9 cellular contexts compared by ENCODE assay signal in genomic region chr19:12996542-12997094, GRCh38. TPM values are rescaled to one million over a fixed set of nuclear protein-coding genes. Genes with fewer than 3 reads are reported as not detected.
A peak's percentile ranks its signal among the peaks of the same experiment; 100 is the strongest.
DNase-seq lines count a peak whose midpoint lies in the region; ATAC-seq, FAIRE-seq and TF ChIP-seq lines count a peak whose summit lies in the region.
"Had no signal": no experiment of that assay in that cellular context is flagged by ENCODE, and none has a peak within 500 bp of the region (broad histone marks: within the 10 kb centered on the region; RNA-seq: fewer than 3 reads in every experiment).

No MANE protein-coding gene starts in this region.

- H3K9me3 ChIP-seq in right cardiac atrium (ENCODE audit: control insufficient read depth, low read length), result no peaks in the 10 kb centered on the region

- TF ChIP-seq POLR2A in H54 (IDR thresholded peaks at IDR 0.05; ENCODE audit: low read depth, low read length), result no peak

- no peaks in the 10 kb centered on the region for H3K27me3 Mint-ChIP-seq in activated naive CD8-positive, alpha-beta T cell treated with anti-CD3 and anti-CD28 coated beads for 36 hours

- peaks cover 5% of the 10 kb centered on the region for H3K4me1 ChIP-seq in right cardiac atrium (ENCODE audit: control insufficient read depth, insufficient read depth, low read length)

- no peak for FAIRE-seq in H54 (lab: Jason Lieb, UNC)

- H3K27me3 ChIP-seq in right cardiac atrium (ENCODE audit: control insufficient read depth, insufficient read depth), result no peaks in the 10 kb centered on the region

- DNase-seq in H54 (ENCODE audit: insufficient read length, low spot score) (peak; percentile 52), right cardiac atrium (peak; percentile 53 to 83 (median 83)), kidney glomerular epithelial cell (lab: John Stamatoyannopoulos, UW) (no peak)
- DNase-seq in activated naive CD8-positive, alpha-beta T cell treated with anti-CD3 and anti-CD28 coated beads for 36 hours, result no peak
- no peak for DNase-seq in NK-92 treated with Interleukin-12 subunit alpha and Interleukin-12 subunit beta, amount 100 ng/mL, for 24 hours (lab: John Stamatoyannopoulos, UW)

- H3K27ac ChIP-seq in right cardiac atrium (ENCODE audit: low read length) (peak overlapping the region; percentile 34), skin epidermis (peak overlapping the region; percentile 45 to 97 (median 87))

- WGBS in right cardiac atrium, result 6% methylated on average over 42 of the region's 42 CpGs

- intact Hi-C loops in right cardiac atrium (cut with DNase I), result loop anchor here in 1 of 4 donors (10.0 kb wide), 1 partner anchor 68 kb away; no protein-coding TSS in a partner anchor

- H3K4me1 Mint-ChIP-seq in activated naive CD8-positive, alpha-beta T cell treated with anti-CD3 and anti-CD28 coated beads for 36 hours, result peaks cover 7% of the 10 kb centered on the region

- no peaks in the 10 kb centered on the region for H3K9me3 Mint-ChIP-seq in activated naive CD8-positive, alpha-beta T cell treated with anti-CD3 and anti-CD28 coated beads for 36 hours
- H3K9me3 Mint-ChIP-seq: neural crest cell had no signal

- H3K4me3 ChIP-seq in right cardiac atrium (ENCODE audit: low read length) (peak overlapping the region; percentile 95), skin epidermis (peak overlapping the region; percentile 53 to 75 (median 68))

- ATAC-seq in right cardiac atrium, result peak; percentile 61 to 69
- ATAC-seq in GM19035 (IDR thresholded peaks at IDR 0.05; ENCODE audit: unreplicated experiment), result no peak
- ATAC-seq in HG02588 (IDR thresholded peaks at IDR 0.05; ENCODE audit: unreplicated experiment), result no peak

- H3K4me3 Mint-ChIP-seq in activated naive CD8-positive, alpha-beta T cell treated with anti-CD3 and anti-CD28 coated beads for 36 hours, result peak overlapping the region; percentile 26

- H3K36me3 Mint-ChIP-seq in activated naive CD8-positive, alpha-beta T cell treated with anti-CD3 and anti-CD28 coated beads for 36 hours, result no peaks in the 10 kb centered on the region

- no peak overlapping the region for H3K27ac Mint-ChIP-seq in activated naive CD8-positive, alpha-beta T cell treated with anti-CD3 and anti-CD28 coated beads for 36 hours

RNA-seq across cellular contexts. Expression of gene NFIX, which starts 1.3 kb away (rescaled TPM):
- 1 to 10 TPM; 6.3 to 8.7 TPM for total RNA-seq in activated naive CD8-positive, alpha-beta T cell treated with anti-CD3 and anti-CD28 coated beads for 36 hours
- 100 to 1,000 TPM; 123 to 168 (median 156) TPM for total RNA-seq in right cardiac atrium
- 67.4 TPM for polyA plus RNA-seq in right cardiac atrium

RNA-seq across cellular contexts. Expression of gene DAND5, which starts 27.2 kb away (rescaled TPM):
- total RNA-seq in activated naive CD8-positive, alpha-beta T cell treated with anti-CD3 and anti-CD28 coated beads for 36 hours, result not detected
- total RNA-seq in right cardiac atrium, result 10 to 100 TPM in 2 of 4 donors, 1 to 10 TPM in 2; 5.0 to 13.8 (median 11.1) TPM
- polyA plus RNA-seq in right cardiac atrium, result 7.0 TPM
- total RNA-seq: neural crest cell had no signal

RNA-seq across cellular contexts. Expression of gene GADD45GIP1, which starts 39.6 kb away (rescaled TPM):
- 10 to 100 TPM; 37.1 to 37.8 TPM for total RNA-seq in activated naive CD8-positive, alpha-beta T cell treated with anti-CD3 and anti-CD28 coated beads for 36 hours
- 10 to 100 TPM; 24.3 to 33.2 (median 29.1) TPM for total RNA-seq in right cardiac atrium
- 64.5 TPM for polyA plus RNA-seq in right cardiac atrium

RNA-seq across cellular contexts. Expression of gene RAD23A, which starts 51.0 kb away (rescaled TPM):
- 100 to 1,000 TPM; 176 to 181 TPM for total RNA-seq in activated naive CD8-positive, alpha-beta T cell treated with anti-CD3 and anti-CD28 coated beads for 36 hours
- 100 to 1,000 TPM; 127 to 137 (median 133) TPM for total RNA-seq in right cardiac atrium
- 122 TPM for polyA plus RNA-seq in right cardiac atrium

RNA-seq across cellular contexts. Expression of gene CALR, which starts 58.2 kb away (rescaled TPM):
- 100 to 1,000 TPM; 673 to 688 TPM for total RNA-seq in activated naive CD8-positive, alpha-beta T cell treated with anti-CD3 and anti-CD28 coated beads for 36 hours
- total RNA-seq in right cardiac atrium, result 100 to 1,000 TPM; 314 to 703 (median 631) TPM
- polyA plus RNA-seq in right cardiac atrium, result 374 TPM

Comparison
In these comparisons a context has a peak if more than half of its experiments do, and no peak if none do; other contexts are left out.
1. DNase-seq: peak in H54 (single experiment) and right cardiac atrium (3 of 3); none in activated naive CD8-positive, alpha-beta T cell treated with anti-CD3 and anti-CD28 coated beads for 36 hours (single experiment), kidney glomerular epithelial cell (single experiment) and NK-92 treated with Interleukin-12 subunit alpha and Interleukin-12 subunit beta, amount 100 ng/mL, for 24 hours (single experiment).
2. ATAC-seq: peak in right cardiac atrium (2 of 2); none in GM19035 (single experiment) and HG02588 (single experiment).
3. RNA of gene NFIX, which starts 1.3 kb away (total RNA-seq): 123 to 168 TPM in right cardiac atrium; 6.3 to 8.7 TPM in activated naive CD8-positive, alpha-beta T cell treated with anti-CD3 and anti-CD28 coated beads for 36 hours; every median in the first group is over 10 times any median in the second.
4. RNA of gene DAND5, which starts 27.2 kb away (total RNA-seq): 5.0 to 13.8 TPM in right cardiac atrium; not detected in activated naive CD8-positive, alpha-beta T cell treated with anti-CD3 and anti-CD28 coated beads for 36 hours; every median in the first group is over 4 times any median in the second.